Comparison of ENCODE assay signal across 8 cellular contexts in genomic region chr5:41925555-41925946, GRCh38. TPM values are rescaled to one million over a fixed set of nuclear protein-coding genes. Genes with fewer than 3 reads are reported as not detected.
DNase-seq lines count a peak whose midpoint lies in the region; ATAC-seq and TF ChIP-seq lines count a peak whose summit lies in the region.

No MANE protein-coding gene starts in this region.

- intact Hi-C loops in sciatic nerve (cut with DNase I): loop anchor here (10.0 kb wide), 1 partner anchor 71 kb away; no protein-coding TSS in a partner anchor

- no peaks in the 10 kb centered on the region for H4K20me1 ChIP-seq in hepatocyte (ENCODE audit: insufficient read depth, poor library complexity, severe bottlenecking)

- DNase-seq in NOMO-1 (lab: John Stamatoyannopoulos, UW; ENCODE audit: unreplicated experiment in 2 of 2) (peak; percentile 51 to 68), NOMO-1 treated with dmso at 0.1 percent for 144 hours (lab: John Stamatoyannopoulos, UW; ENCODE audit: unreplicated experiment) (no peak), NCI-H2227 (lab: John Stamatoyannopoulos, UW; ENCODE audit: unreplicated experiment) (peak; percentile 73), anterior cingulate cortex (lab: John Stamatoyannopoulos, UW) (peak in 31 of 58 donors; percentile 2 to 56 (median 27)), hepatocyte (ENCODE audit: low spot score) (no peak), sciatic nerve (ENCODE audit: low spot score) (peak; percentile 68), dedifferentiated amniotic fluid mesenchymal stem cell (ENCODE audit: extremely low spot score) (no peak)

- no peaks in the 10 kb centered on the region for H3K36me3 ChIP-seq in hepatocyte (replicated peaks; ENCODE audit: insufficient read depth, low read depth)

- no peaks in the 10 kb centered on the region for H3K9me3 ChIP-seq in hepatocyte (ENCODE audit: low read depth)

- H3K4me1 ChIP-seq in hepatocyte (ENCODE audit: insufficient read depth): peaks cover 6% of the 10 kb centered on the region

- H3K27ac ChIP-seq in hepatocyte: peak overlapping the region; percentile 89

- no peaks in the 10 kb centered on the region for H3K27me3 ChIP-seq in hepatocyte

- peak overlapping the region; percentile 92 for H2AFZ ChIP-seq in hepatocyte

- no peaks in the 10 kb centered on the region for H3K79me2 ChIP-seq in hepatocyte

- H3K4me3 ChIP-seq in hepatocyte: peak overlapping the region; percentile 73

- 20% methylated on average over 18 of the region's 18 CpGs for WGBS in hepatocyte (ENCODE audit: low lambda C conversion rate, missing lambda C conversion rate)

- H3K4me2 ChIP-seq in hepatocyte: peak overlapping the region; percentile 95

- ATAC-seq in HG02642 (IDR thresholded peaks at IDR 0.05; ENCODE audit: poor library complexity, unreplicated experiment) (peak; percentile 34), sciatic nerve (no peak)

- H3K9me2 ChIP-seq in hepatocyte (replicated peaks; ENCODE audit: insufficient read depth): no peaks in the 10 kb centered on the region

- TF ChIP-seq CTCF in hepatocyte (IDR thresholded peaks at IDR 0.05; ENCODE audit: poor library complexity): no peak

RNA-seq across cellular contexts. Expression of gene FBXO4, which starts 0.5 kb away (rescaled TPM):
- total RNA-seq in hepatocyte (11.7 and 15.3 TPM in 2 replicates), sciatic nerve (12.2 TPM)
- polyA plus RNA-seq in hepatocyte: 8.3 and 10.3 TPM in 2 replicates

RNA-seq across cellular contexts. Expression of gene RIMOC1, which starts 21.4 kb away (rescaled TPM):
- total RNA-seq in hepatocyte (28.2 and 29.3 TPM in 2 replicates), sciatic nerve (31.4 TPM)
- 14.2 and 14.5 TPM in 2 replicates for polyA plus RNA-seq in hepatocyte

RNA-seq across cellular contexts. Expression of gene OXCT1, which starts 55.3 kb away (rescaled TPM):
- total RNA-seq in hepatocyte (12.6 and 16.9 TPM in 2 replicates), sciatic nerve (29.2 TPM)
- polyA plus RNA-seq in hepatocyte: 7.8 and 12.4 TPM in 2 replicates

Comparison
In these comparisons a context has a peak if more than half of its experiments do, and no peak if none do; other contexts are left out.
1. DNase-seq: peak in NOMO-1 (2 of 2), NCI-H2227 (single experiment), anterior cingulate cortex (31 of 58) and sciatic nerve (single experiment); none in NOMO-1 treated with dmso at 0.1 percent for 144 hours (single experiment), hepatocyte (single experiment) and dedifferentiated amniotic fluid mesenchymal stem cell (single experiment).